In the genomic region with DNA sequence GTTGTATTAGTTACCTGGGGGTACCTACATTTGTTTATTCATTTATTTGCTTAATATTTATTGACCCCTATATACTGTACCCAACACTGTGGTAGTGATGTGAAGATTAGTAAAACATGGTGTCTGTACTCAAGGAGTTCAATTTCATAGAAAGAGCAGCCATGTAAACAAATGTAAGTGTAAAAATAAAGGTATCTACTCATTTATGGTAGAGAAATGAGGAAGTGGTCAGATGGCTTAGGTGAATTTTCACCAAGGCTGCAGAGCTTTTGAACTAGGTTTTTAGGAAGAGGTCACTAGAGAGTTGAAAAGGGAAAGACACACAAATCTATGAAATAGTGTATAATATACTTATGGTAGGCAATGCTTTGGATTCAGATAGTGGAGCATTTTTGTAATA, we compare ENCODE assay signal across 12 cellular contexts. TPM values are rescaled to one million over a fixed set of nuclear protein-coding genes. Genes with fewer than 3 reads are reported as not detected.
DNase-seq lines count a peak whose midpoint lies in the region; ATAC-seq and TF ChIP-seq lines count a peak whose summit lies in the region.
"Had no signal": no experiment of that assay in that cellular context is flagged by ENCODE, and none has a peak within 500 bp of the region (broad histone marks: within the 10 kb centered on the region; RNA-seq: fewer than 3 reads in every experiment).

No MANE protein-coding gene starts in this region.

- H3K4me2 ChIP-seq in H9 (ENCODE audit: insufficient read depth, insufficient read length, low read length) = no peak overlapping the region
- H3K4me2 ChIP-seq: SK-N-SH had no signal

- no peak overlapping the region for H3K23ac ChIP-seq in H9 (ENCODE audit: insufficient read length, low read depth, low read length)

- H3K27ac ChIP-seq in H9 (ENCODE audit: insufficient read length, low read depth, low read length) = no peak overlapping the region
- H3K27ac ChIP-seq: gastroesophageal sphincter had no signal

- H3T11ph ChIP-seq in H9 (ENCODE audit: low read length) = no peak overlapping the region

- no peaks in the 10 kb centered on the region for H4K20me1 ChIP-seq in H9 (ENCODE audit: control insufficient read depth, insufficient read depth, insufficient read length)

- H3K4me1 Mint-ChIP-seq in H9 = peaks cover 6 to 16% of the 10 kb centered on the region in 2 experiments

- no peak overlapping the region for H3K9ac ChIP-seq in H9 (ENCODE audit: extremely low read depth, insufficient read length, low read length)
- H3K9ac ChIP-seq: SK-N-SH had no signal

- peak; percentile 62 for ATAC-seq in GM18508 (IDR thresholded peaks at IDR 0.05; ENCODE audit: insufficient read depth, unreplicated experiment)
- peak; percentile 92 for ATAC-seq in GM21447 (IDR thresholded peaks at IDR 0.05; ENCODE audit: unreplicated experiment)
- peak; percentile 65 for ATAC-seq in HG03139 (IDR thresholded peaks at IDR 0.05; ENCODE audit: unreplicated experiment)
- ATAC-seq: gastroesophageal sphincter had no signal

- no peaks in the 10 kb centered on the region for H3K4me1 ChIP-seq in H9 (ENCODE audit: insufficient read depth, low read length)
- H3K4me1 ChIP-seq: gastroesophageal sphincter had no signal

- H4K91ac ChIP-seq in H9 (ENCODE audit: insufficient read length, low read depth, low read length) = no peak overlapping the region

- no peak overlapping the region for H2BK12ac ChIP-seq in H9 (ENCODE audit: insufficient read length, low read depth, low read length)

- DNase-seq in RPMI8226 = peak; percentile 34
- no peak for DNase-seq in H9
- DNase-seq in T-helper 9 cell = no peak
- no peak for DNase-seq in C1 segment of cervical spinal cord (lab: John Stamatoyannopoulos, UW)
- DNase-seq in NK-92 (lab: John Stamatoyannopoulos, UW; ENCODE audit: unreplicated experiment) = no peak
- DNase-seq: activated T-cell treated with anti-CD3 and anti-CD28 coated beads, Interleukin-2, amount 50 U/mL, for 24 hours; NCI-H1105 treated with DMSO at 0.1 percent for 48 hours; SK-N-SH had no signal

- no peak overlapping the region for H3K14ac ChIP-seq in H9 (ENCODE audit: insufficient read depth, low read length)

- H4K8ac ChIP-seq in H9 (replicated peaks; ENCODE audit: insufficient read length, low read depth, low read length) = no peak overlapping the region

- no peak overlapping the region for H3K56ac ChIP-seq in H9 (ENCODE audit: insufficient read length, low read depth, low read length)

- H3K23me2 ChIP-seq in H9 (ENCODE audit: insufficient read length, low read depth, low read length, poor library complexity, severe bottlenecking) = no peaks in the 10 kb centered on the region

- H3K27me3 ChIP-seq in H9 (ENCODE audit: insufficient read depth, low read length) = no peaks in the 10 kb centered on the region
- H3K27me3 ChIP-seq: gastroesophageal sphincter had no signal

- no peaks in the 10 kb centered on the region for H3K9me3 ChIP-seq in H9 (ENCODE audit: control insufficient read depth, low read depth, low read length)
- H3K9me3 ChIP-seq: gastroesophageal sphincter, SK-N-SH had no signal

- H2BK15ac ChIP-seq in H9 (ENCODE audit: low read depth, low read length) = no peak overlapping the region

- no peaks in the 10 kb centered on the region for H3K27me3 Mint-ChIP-seq in H9 (ENCODE audit: low read depth)
- H3K27me3 Mint-ChIP-seq: activated T-cell treated with anti-CD3 and anti-CD28 coated beads, Interleukin-2, amount 50 U/mL, for 24 hours had no signal

- H2AK5ac ChIP-seq in H9 (ENCODE audit: insufficient read length, low read length) = no peak overlapping the region

- no peak overlapping the region for H2AFZ ChIP-seq in H9 (ENCODE audit: low read length)

- no peak overlapping the region for H2BK5ac ChIP-seq in H9 (ENCODE audit: insufficient read length, low read length)

- H3K4me3 Mint-ChIP-seq in H9 = no peak overlapping the region
- H3K4me3 Mint-ChIP-seq: activated T-cell treated with anti-CD3 and anti-CD28 coated beads, Interleukin-2, amount 50 U/mL, for 24 hours had no signal

- H3K36me3 Mint-ChIP-seq in H9 (ENCODE audit: insufficient read depth in 1 of 3, low read depth in 3 of 3) = peaks cover 7 to 39% (median 21%) of the 10 kb centered on the region in 3 experiments; a peak in 6 of 7 replicates

- H3K79me2 ChIP-seq in H9 (ENCODE audit: insufficient read depth, low read length) = no peaks in the 10 kb centered on the region

- H3K79me1 ChIP-seq in H9 (ENCODE audit: insufficient read depth, low read depth, low read length, poor library complexity, severe bottlenecking) = no peaks in the 10 kb centered on the region

- H2BK120ac ChIP-seq in H9 (ENCODE audit: low read depth, low read length, poor library complexity, severe bottlenecking) = no peak overlapping the region

- no peak overlapping the region for H3K27ac Mint-ChIP-seq in H9
- H3K27ac Mint-ChIP-seq: activated T-cell treated with anti-CD3 and anti-CD28 coated beads, Interleukin-2, amount 50 U/mL, for 24 hours had no signal

- no peak for TF ChIP-seq CTCF in H9 (conservative IDR thresholded peaks at IDR 0.05)

- no peak overlapping the region for H4K5ac ChIP-seq in H9 (ENCODE audit: insufficient read length, low read depth, low read length)

- H3K4ac ChIP-seq in H9 (ENCODE audit: low read depth, low read length) = no peak overlapping the region

- H3K9me3 Mint-ChIP-seq in H9 = no peaks in the 10 kb centered on the region
- H3K9me3 Mint-ChIP-seq: activated T-cell treated with anti-CD3 and anti-CD28 coated beads, Interleukin-2, amount 50 U/mL, for 24 hours had no signal

- H3K18ac ChIP-seq in H9 (ENCODE audit: insufficient read length, low read depth, low read length) = no peak overlapping the region

- H2BK20ac ChIP-seq in H9 (ENCODE audit: low read depth, low read length, poor library complexity, severe bottlenecking) = no peak overlapping the region

RNA-seq across cellular contexts. Expression of a gene that starts 11.1 kb away (rescaled TPM):
- 37.5 and 38.6 TPM in 2 replicates for total RNA-seq in H9 (2021)

RNA-seq across cellular contexts. Expression of a gene that starts 46.5 kb away (rescaled TPM):
- 1,013 and 1,056 TPM in 2 replicates for total RNA-seq in H9 (2021)
